In genomic region chr11:111456859-111457730, GRCh38 we compare ENCODE assay signal across 37 cellular contexts. TPM values are rescaled to one million over a fixed set of nuclear protein-coding genes. Genes with fewer than 3 reads are reported as not detected.
"Had no signal": no experiment of that assay in that cellular context is flagged by ENCODE, and none has a peak within 500 bp of the region (broad histone marks: within the 10 kb centered on the region; RNA-seq: fewer than 3 reads in every experiment).

No MANE protein-coding gene starts in this region.

- DNase-seq: activated B cell treated with CpG ODN at 0.5 μM for 24 hours; activated CD4-positive, alpha-beta memory T cell treated with anti-CD3 and anti-CD28 coated beads for 36 hours; activated CD4-positive, alpha-beta T cell treated with anti-CD3 and anti-CD28 coated beads for 4 hours; activated effector memory CD4-positive, alpha-beta T cell treated with anti-CD3 and anti-CD28 coated beads, Interleukin-2, amount 50 U/mL, for 16 hours; activated naive CD4-positive, alpha-beta T cell treated with anti-CD3 and anti-CD28 coated beads for 36 hours; activated naive CD8-positive, alpha-beta T cell treated with anti-CD3 and anti-CD28 coated beads for 36 hours; activated T-cell treated with anti-CD3 and anti-CD28 coated beads, Interleukin-2, amount 50 U/mL, for 1 hour; adrenal gland; aorta; cerebellar nuclear complex; colonic mucosa; dorsolateral prefrontal cortex; effector memory CD8-positive, alpha-beta T cell; erythroblast; hippocampal formation; kidney; left colon; midbrain; naive thymus-derived CD4-positive, alpha-beta T cell; occipital lobe; stimulated activated CD4-positive, alpha-beta T cell treated with anti-CD3 and anti-CD28 coated beads, Interleukin-1b, Interleukin-23, amount 100 ng/mL, for 48 hours; stimulated activated CD4-positive, alpha-beta T cell treated with anti-CD3 and anti-CD28 coated beads, Interleukin-4, amount 100 ng/mL, for 4 hours; stimulated activated CD8-positive, alpha-beta memory T cell treated with anti-CD3 and anti-CD28 coated beads, Interleukin-4, amount 100 ng/mL, for 48 hours had no signal

- H3K4me3 Mint-ChIP-seq: activated B cell treated with CpG ODN at 0.5 μM for 24 hours; activated CD4-positive, alpha-beta memory T cell treated with anti-CD3 and anti-CD28 coated beads for 36 hours; activated naive CD4-positive, alpha-beta T cell treated with anti-CD3 and anti-CD28 coated beads for 36 hours; activated naive CD8-positive, alpha-beta T cell treated with anti-CD3 and anti-CD28 coated beads for 36 hours; activated T-helper 1 cell treated with anti-CD3 and anti-CD28 coated beads, Interleukin-12 subunit alpha, Interleukin-12 subunit beta, Interleukin-2, Interleukin-4 antibody, amounts not matched to agents 30 ng/mL and 10 ng/mL and 1 ng/mL, durations not matched to agents 14 hours and 24 hours and 36 hours; brain; effector memory CD8-positive, alpha-beta T cell; memory B cell; naive thymus-derived CD4-positive, alpha-beta T cell; neural crest cell; stimulated activated memory B cell treated with anti-CD40 and anti-IgM and Interleukin-4, amounts not matched to agents 10 μg/mL and 1 μg/mL and 100 μg/mL, for 72 hours; T-cell had no signal

- H3K36me3 ChIP-seq: adrenal gland, cardiac muscle cell, colonic mucosa, gastroesophageal sphincter, right atrium auricular region, suprapubic skin, tibial nerve had no signal

- H3K4me1 ChIP-seq: adrenal gland, colonic mucosa, gastroesophageal sphincter, right atrium auricular region, tibial nerve had no signal

- H3K4me2 ChIP-seq: smooth muscle cell had no signal

- ATAC-seq: effector memory CD8-positive, alpha-beta T cell; gastroesophageal sphincter; left colon; naive thymus-derived CD4-positive, alpha-beta T cell; stimulated activated memory B cell treated with anti-CD40 and anti-IgM and Interleukin-4, amounts not matched to agents 10 μg/mL and 1 μg/mL and 100 μg/mL, for 72 hours; T-cell had no signal

- H3K4me1 Mint-ChIP-seq: activated B cell treated with CpG ODN at 0.5 μM for 24 hours; neural crest cell; stimulated activated memory B cell treated with anti-CD40 and anti-IgM and Interleukin-4, amounts not matched to agents 10 μg/mL and 1 μg/mL and 100 μg/mL, for 72 hours; T-cell had no signal

- H3K4me3 ChIP-seq: adrenal gland, cardiac muscle cell, colonic mucosa, dorsolateral prefrontal cortex, gastroesophageal sphincter, right atrium auricular region, smooth muscle cell, suprapubic skin, tibial nerve had no signal

- H3K27ac Mint-ChIP-seq: activated B cell treated with CpG ODN at 0.5 μM for 24 hours; activated CD4-positive, alpha-beta memory T cell treated with anti-CD3 and anti-CD28 coated beads for 36 hours; activated naive CD4-positive, alpha-beta T cell treated with anti-CD3 and anti-CD28 coated beads for 36 hours; activated naive CD8-positive, alpha-beta T cell treated with anti-CD3 and anti-CD28 coated beads for 36 hours; activated T-helper 1 cell treated with anti-CD3 and anti-CD28 coated beads, Interleukin-12 subunit alpha, Interleukin-12 subunit beta, Interleukin-2, Interleukin-4 antibody, amounts not matched to agents 30 ng/mL and 10 ng/mL and 1 ng/mL, durations not matched to agents 14 hours and 24 hours and 36 hours; brain; effector memory CD8-positive, alpha-beta T cell; memory B cell; naive thymus-derived CD4-positive, alpha-beta T cell; stimulated activated memory B cell treated with anti-CD40 and anti-IgM and Interleukin-4, amounts not matched to agents 10 μg/mL and 1 μg/mL and 100 μg/mL, for 72 hours; T-cell had no signal

- H3K9me3 Mint-ChIP-seq: activated B cell treated with CpG ODN at 0.5 μM for 24 hours; activated CD4-positive, alpha-beta memory T cell treated with anti-CD3 and anti-CD28 coated beads for 36 hours; activated naive CD4-positive, alpha-beta T cell treated with anti-CD3 and anti-CD28 coated beads for 36 hours; activated naive CD8-positive, alpha-beta T cell treated with anti-CD3 and anti-CD28 coated beads for 36 hours; activated T-helper 1 cell treated with anti-CD3 and anti-CD28 coated beads, Interleukin-12 subunit alpha, Interleukin-12 subunit beta, Interleukin-2, Interleukin-4 antibody, amounts not matched to agents 30 ng/mL and 10 ng/mL and 1 ng/mL, durations not matched to agents 14 hours and 24 hours and 36 hours; brain; effector memory CD8-positive, alpha-beta T cell; memory B cell; naive thymus-derived CD4-positive, alpha-beta T cell; neural crest cell; stimulated activated memory B cell treated with anti-CD40 and anti-IgM and Interleukin-4, amounts not matched to agents 10 μg/mL and 1 μg/mL and 100 μg/mL, for 72 hours; T-cell had no signal

- H3K27me3 ChIP-seq: adrenal gland, colonic mucosa, right atrium auricular region, tibial nerve had no signal

- H3K27ac ChIP-seq: adrenal gland, cardiac muscle cell, colonic mucosa, dorsolateral prefrontal cortex, gastroesophageal sphincter, right atrium auricular region, suprapubic skin, tibial nerve had no signal

- H3K9me3 ChIP-seq: adrenal gland, colonic mucosa, gastroesophageal sphincter, right atrium auricular region, suprapubic skin, tibial nerve had no signal

RNA-seq across cellular contexts. Expression of gene BTG4, which starts 55.1 kb away (rescaled TPM):
- polyA plus RNA-seq: adrenal gland; aorta; cardiac muscle cell; naive thymus-derived CD4-positive, alpha-beta T cell; urinary bladder had no signal

RNA-seq across cellular contexts. Expression of gene HOATZ, which starts 57.5 kb away (rescaled TPM):
- polyA plus RNA-seq: adrenal gland; aorta; cardiac muscle cell; fibroblast of lung; naive thymus-derived CD4-positive, alpha-beta T cell; urinary bladder had no signal
